ENCODE assay signal across 9 cellular contexts in genomic region chr5:152864447-152864846, GRCh38.
"Had no signal": no experiment of that assay in that cellular context is flagged by ENCODE, and none has a peak within 500 bp of the region (broad histone marks: within the 10 kb centered on the region; RNA-seq: fewer than 3 reads in every experiment).

No MANE protein-coding gene starts in this region.

- H3K27ac Mint-ChIP-seq: HFFc6, IgD-negative memory B cell had no signal

- DNase-seq: GM23248, GOT3, H7, HFFc6 had no signal

- H3K4me1 ChIP-seq: HAP-1 had no signal

- H3K4me1 Mint-ChIP-seq: IgD-negative memory B cell had no signal

- H3K9me3 ChIP-seq: HAP-1 had no signal

- H3K4me3 Mint-ChIP-seq: HFFc6, IgD-negative memory B cell had no signal

- H3K9ac ChIP-seq: GM23248 had no signal

- H2AFZ ChIP-seq: GM23248 had no signal

- H3K27ac ChIP-seq: GM23248, HL-60 had no signal

- ATAC-seq: HCT116, HepG2 had no signal

- H3K27me3 Mint-ChIP-seq: IgD-negative memory B cell had no signal

- H3K36me3 ChIP-seq: HAP-1 had no signal

- FAIRE-seq: HepG2 had no signal

- H3K4me3 ChIP-seq: GM23248, HAP-1 had no signal
